ENCODE assay signal across 15 cellular contexts in the genomic region with DNA sequence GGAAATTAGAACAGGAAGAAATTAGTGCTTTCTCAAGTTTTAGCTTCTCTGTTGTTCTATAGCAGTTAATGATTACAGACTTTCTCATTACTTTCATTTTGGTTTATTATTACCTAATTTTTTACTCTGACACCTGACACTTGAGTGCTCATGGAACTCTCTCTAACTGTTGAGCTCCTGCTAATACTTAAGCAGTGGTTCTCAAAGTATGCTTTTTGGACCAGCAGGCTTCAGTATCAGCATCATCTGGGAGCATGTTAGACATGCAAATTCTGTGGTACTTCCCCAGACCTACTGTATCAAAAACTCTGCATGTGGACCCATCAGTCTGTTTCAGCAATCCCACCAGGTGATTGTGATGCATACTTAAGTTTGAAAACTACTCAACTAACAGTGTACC.
DNase-seq lines count a peak whose midpoint lies in the region; ATAC-seq and TF ChIP-seq lines count a peak whose summit lies in the region.
"Had no signal": no experiment of that assay in that cellular context is flagged by ENCODE, and none has a peak within 500 bp of the region (broad histone marks: within the 10 kb centered on the region; RNA-seq: fewer than 3 reads in every experiment).

No MANE protein-coding gene starts in this region.

- H3K4ac ChIP-seq in H9 (ENCODE audit: low read depth, low read length), result no peak overlapping the region

- no peaks in the 10 kb centered on the region for H3K79me1 ChIP-seq in H9 (ENCODE audit: insufficient read depth, low read depth, low read length, poor library complexity, severe bottlenecking)

- peaks cover 6 to 11% of the 10 kb centered on the region in 2 experiments; a peak in 3 of 4 replicates for H3K4me1 Mint-ChIP-seq in H9

- ATAC-seq in GM18508 (IDR thresholded peaks at IDR 0.05; ENCODE audit: insufficient read depth, unreplicated experiment) (peak; percentile 76), HG03460 (IDR thresholded peaks at IDR 0.05; ENCODE audit: unreplicated experiment) (peak; percentile 65), left lung (peak; percentile 23), HG03025 (IDR thresholded peaks at IDR 0.05; ENCODE audit: low FRiP score, unreplicated experiment) (no peak)

- H3K4me2 ChIP-seq in H9 (ENCODE audit: insufficient read depth, insufficient read length, low read length), result no peak overlapping the region

- H4K20me1 ChIP-seq in H9 (ENCODE audit: control insufficient read depth, insufficient read depth, insufficient read length), result no peaks in the 10 kb centered on the region

- TF ChIP-seq POLR2A in thyroid gland (IDR thresholded peaks at IDR 0.05), result no peak

- no peak overlapping the region for H4K91ac ChIP-seq in H9 (ENCODE audit: insufficient read length, low read depth, low read length)

- no peak overlapping the region for H3K9ac ChIP-seq in H9 (ENCODE audit: extremely low read depth, insufficient read length, low read length)
- H3K9ac ChIP-seq: parathyroid adenoma had no signal

- peak overlapping the region in 2 of 3 experiments; percentile 51 to 79; a peak in 3 of 7 replicates for H3K27ac Mint-ChIP-seq in H9

- H3K56ac ChIP-seq in H9 (ENCODE audit: insufficient read length, low read depth, low read length), result no peak overlapping the region

- no peaks in the 10 kb centered on the region for H3K23me2 ChIP-seq in H9 (ENCODE audit: insufficient read length, low read depth, low read length, poor library complexity, severe bottlenecking)

- H3K36me3 ChIP-seq in left lung (no peaks in the 10 kb centered on the region), thyroid gland (no peaks in the 10 kb centered on the region), ascending aorta (no peaks in the 10 kb centered on the region)
- H3K36me3 ChIP-seq: thoracic aorta had no signal

- H3K4me1 ChIP-seq in H9 (ENCODE audit: insufficient read depth, low read length) (no peaks in the 10 kb centered on the region), left lung (peaks cover 0 to 3% of the 10 kb centered on the region in 2 donors), thyroid gland (peaks cover 0 to 7% of the 10 kb centered on the region in 2 donors), ascending aorta (no peaks in the 10 kb centered on the region)
- H3K4me1 ChIP-seq: parathyroid adenoma had no signal

- H2BK120ac ChIP-seq in H9 (ENCODE audit: low read depth, low read length, poor library complexity, severe bottlenecking), result no peak overlapping the region

- DNase-seq in H9, result no peak
- DNase-seq in left lung, result no peak
- DNase-seq in thyroid gland, result no peak
- no peak for DNase-seq in ascending aorta (ENCODE audit: low spot score in 2 of 2)
- DNase-seq in NOMO-1 treated with DMSO at 0.1 percent for 48 hours (lab: John Stamatoyannopoulos, UW; ENCODE audit: unreplicated experiment), result no peak
- DNase-seq: activated gamma-delta T cell treated with Interleukin-2 at 50 U/mL for 16 hours, Caco-2, midbrain, NCI-H524 treated with DMSO at 0.1 percent for 48 hours had no signal

- no peak overlapping the region for H3K4me3 Mint-ChIP-seq in H9
- H3K4me3 Mint-ChIP-seq: IgD-negative memory B cell had no signal

- no peak overlapping the region for H4K8ac ChIP-seq in H9 (replicated peaks; ENCODE audit: insufficient read length, low read depth, low read length)

- H3T11ph ChIP-seq in H9 (ENCODE audit: low read length), result no peak overlapping the region

- H2BK5ac ChIP-seq in H9 (ENCODE audit: insufficient read length, low read length), result no peak overlapping the region

- H3K9me3 ChIP-seq in H9 (ENCODE audit: control insufficient read depth, low read depth, low read length), result no peaks in the 10 kb centered on the region
- H3K9me3 ChIP-seq in left lung, result no peaks in the 10 kb centered on the region
- H3K9me3 ChIP-seq in thyroid gland, result no peaks in the 10 kb centered on the region
- H3K9me3 ChIP-seq in ascending aorta, result no peaks in the 10 kb centered on the region
- H3K9me3 ChIP-seq: Caco-2, thoracic aorta had no signal

- H3K27me3 ChIP-seq in H9 (ENCODE audit: insufficient read depth, low read length) (no peaks in the 10 kb centered on the region), left lung (no peaks in the 10 kb centered on the region), thyroid gland (no peaks in the 10 kb centered on the region), ascending aorta (no peaks in the 10 kb centered on the region)

- H2AK5ac ChIP-seq in H9 (ENCODE audit: insufficient read length, low read length), result no peak overlapping the region

- no peaks in the 10 kb centered on the region for H3K27me3 Mint-ChIP-seq in H9 (ENCODE audit: low read depth)
- H3K27me3 Mint-ChIP-seq: IgD-negative memory B cell had no signal

- peaks cover 2 to 18% (median 6%) of the 10 kb centered on the region in 3 experiments; a peak in 6 of 7 replicates for H3K36me3 Mint-ChIP-seq in H9 (ENCODE audit: insufficient read depth in 1 of 3, low read depth in 3 of 3)

- H2AFZ ChIP-seq in H9 (ENCODE audit: low read length), result no peak overlapping the region
- H2AFZ ChIP-seq: parathyroid adenoma had no signal

- H2BK15ac ChIP-seq in H9 (ENCODE audit: low read depth, low read length), result no peak overlapping the region

- H3K4me3 ChIP-seq in left lung, result no peak overlapping the region
- H3K4me3 ChIP-seq in thyroid gland (replicated peaks in 1 of 3), result no peak overlapping the region
- no peak overlapping the region for H3K4me3 ChIP-seq in ascending aorta
- H3K4me3 ChIP-seq: thoracic aorta had no signal

- H3K79me2 ChIP-seq in H9 (ENCODE audit: insufficient read depth, low read length), result no peaks in the 10 kb centered on the region
- H3K79me2 ChIP-seq: parathyroid adenoma had no signal

- no peak overlapping the region for H3K18ac ChIP-seq in H9 (ENCODE audit: insufficient read length, low read depth, low read length)

- no peak overlapping the region for H2BK20ac ChIP-seq in H9 (ENCODE audit: low read depth, low read length, poor library complexity, severe bottlenecking)

- H4K5ac ChIP-seq in H9 (ENCODE audit: insufficient read length, low read depth, low read length), result no peak overlapping the region

- H3K14ac ChIP-seq in H9 (ENCODE audit: insufficient read depth, low read length), result no peak overlapping the region

- peaks cover 0 to 5% of the 10 kb centered on the region in 2 experiments; a peak in 1 of 5 replicates for H3K9me3 Mint-ChIP-seq in H9

- H2BK12ac ChIP-seq in H9 (ENCODE audit: insufficient read length, low read depth, low read length), result no peak overlapping the region

- TF ChIP-seq CTCF in H9 (conservative IDR thresholded peaks at IDR 0.05) (no peak), left lung (IDR thresholded peaks at IDR 0.05) (no peak), thyroid gland (IDR thresholded peaks at IDR 0.05) (no peak), ascending aorta (IDR thresholded peaks at IDR 0.05) (no peak)

- intact Hi-C loops in left lung (cut with DNase I) (no loop called here), thyroid gland (cut with DNase I) (no loop called here), ascending aorta (cut with DNase I) (no loop called here)

- H3K27ac ChIP-seq in H9 (ENCODE audit: insufficient read length, low read depth, low read length), result no peak overlapping the region
- H3K27ac ChIP-seq in left lung, result no peak overlapping the region
- H3K27ac ChIP-seq in thyroid gland, result no peak overlapping the region
- H3K27ac ChIP-seq in ascending aorta, result no peak overlapping the region
- H3K27ac ChIP-seq: parathyroid adenoma, thoracic aorta had no signal

- H3K23ac ChIP-seq in H9 (ENCODE audit: insufficient read length, low read depth, low read length), result no peak overlapping the region
